In the genomic region with DNA sequence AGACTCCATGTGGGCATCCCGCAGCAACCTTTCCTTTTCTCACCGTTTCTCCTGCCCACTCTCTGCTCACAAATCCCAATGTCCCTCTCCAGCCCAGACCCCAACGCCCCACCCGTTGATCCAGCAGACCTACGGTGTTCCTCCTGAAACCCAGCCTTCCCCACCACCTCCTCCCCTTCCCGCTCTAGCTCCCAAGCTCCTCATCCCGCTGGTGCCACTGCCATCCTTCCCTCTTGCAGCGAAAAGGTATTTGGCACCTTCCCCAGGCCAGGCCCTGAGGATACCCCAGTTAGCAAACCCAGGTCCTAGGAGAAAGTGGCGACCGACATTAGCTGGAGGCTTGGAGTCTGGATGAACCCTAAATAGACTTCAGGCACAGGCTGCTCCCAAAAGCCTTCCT, we compare ENCODE assay signal across 1 cellular context.
TF ChIP-seq lines count a peak whose summit lies in the region.

No MANE protein-coding gene starts in this region.

TF ChIP-seq in SK-N-SH treated with all-trans-retinoic acid at 6 μM for 48 hours, 23 proteins besides CTCF, POLR2A, EP300 and RAD21 (continued from another document):
- TF ChIP-seq, protein P1, sequence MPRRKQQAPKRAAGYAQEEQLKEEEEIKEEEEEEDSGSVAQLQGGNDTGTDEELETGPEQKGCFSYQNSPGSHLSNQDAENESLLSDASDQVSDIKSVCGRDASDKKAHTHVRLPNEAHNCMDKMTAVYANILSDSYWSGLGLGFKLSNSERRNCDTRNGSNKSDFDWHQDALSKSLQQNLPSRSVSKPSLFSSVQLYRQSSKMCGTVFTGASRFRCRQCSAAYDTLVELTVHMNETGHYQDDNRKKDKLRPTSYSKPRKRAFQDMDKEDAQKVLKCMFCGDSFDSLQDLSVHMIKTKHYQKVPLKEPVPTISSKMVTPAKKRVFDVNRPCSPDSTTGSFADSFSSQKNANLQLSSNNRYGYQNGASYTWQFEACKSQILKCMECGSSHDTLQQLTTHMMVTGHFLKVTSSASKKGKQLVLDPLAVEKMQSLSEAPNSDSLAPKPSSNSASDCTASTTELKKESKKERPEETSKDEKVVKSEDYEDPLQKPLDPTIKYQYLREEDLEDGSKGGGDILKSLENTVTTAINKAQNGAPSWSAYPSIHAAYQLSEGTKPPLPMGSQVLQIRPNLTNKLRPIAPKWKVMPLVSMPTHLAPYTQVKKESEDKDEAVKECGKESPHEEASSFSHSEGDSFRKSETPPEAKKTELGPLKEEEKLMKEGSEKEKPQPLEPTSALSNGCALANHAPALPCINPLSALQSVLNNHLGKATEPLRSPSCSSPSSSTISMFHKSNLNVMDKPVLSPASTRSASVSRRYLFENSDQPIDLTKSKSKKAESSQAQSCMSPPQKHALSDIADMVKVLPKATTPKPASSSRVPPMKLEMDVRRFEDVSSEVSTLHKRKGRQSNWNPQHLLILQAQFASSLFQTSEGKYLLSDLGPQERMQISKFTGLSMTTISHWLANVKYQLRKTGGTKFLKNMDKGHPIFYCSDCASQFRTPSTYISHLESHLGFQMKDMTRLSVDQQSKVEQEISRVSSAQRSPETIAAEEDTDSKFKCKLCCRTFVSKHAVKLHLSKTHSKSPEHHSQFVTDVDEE (CRISPR knock-in tag; IDR thresholded peaks at IDR 0.05): no peak
